14 cellular contexts compared by ENCODE assay signal in genomic region chr3:184693011-184693975, GRCh38.
DNase-seq lines count a peak whose midpoint lies in the region; ATAC-seq and TF ChIP-seq lines count a peak whose summit lies in the region.
"Had no signal": no experiment of that assay in that cellular context is flagged by ENCODE, and none has a peak within 500 bp of the region (broad histone marks: within the 10 kb centered on the region; RNA-seq: fewer than 3 reads in every experiment).

No MANE protein-coding gene starts in this region.

- H3K36me3 Mint-ChIP-seq in stimulated activated naive B cell treated with anti-CD40 and anti-IgM and Interleukin-4, amounts not matched to agents 10 μg/mL and 1 μg/mL and 100 μg/mL, for 72 hours = no peaks in the 10 kb centered on the region
- no peaks in the 10 kb centered on the region for H3K36me3 Mint-ChIP-seq in activated naive CD8-positive, alpha-beta T cell treated with anti-CD3 and anti-CD28 coated beads, Interleukin-2, amount 50 U/mL, for 24 hours (ENCODE audit: low read depth)
- H3K36me3 Mint-ChIP-seq: CD4-positive, alpha-beta memory T cell had no signal

- peak overlapping the region; percentile 81 for H3K27ac ChIP-seq in SK-N-MC
- H3K27ac ChIP-seq: thyroid gland had no signal

- no peak overlapping the region for H3K9ac ChIP-seq in Loucy (ENCODE audit: low read depth, low read length, poor library complexity, severe bottlenecking)
- peak overlapping the region; percentile 22 for H3K9ac ChIP-seq in SK-N-MC (ENCODE audit: insufficient read length)

- H3K4me3 ChIP-seq in Loucy (ENCODE audit: low read length, poor library complexity, severe bottlenecking) = no peak overlapping the region
- H3K4me3 ChIP-seq in SK-N-MC = peak overlapping the region; percentile 18; the same call in 1 of the 2 replicates
- H3K4me3 ChIP-seq: thyroid gland had no signal

- no peak overlapping the region for H3K4me3 Mint-ChIP-seq in stimulated activated naive B cell treated with anti-CD40 and anti-IgM and Interleukin-4, amounts not matched to agents 10 μg/mL and 1 μg/mL and 100 μg/mL, for 72 hours
- H3K4me3 Mint-ChIP-seq in activated naive CD8-positive, alpha-beta T cell treated with anti-CD3 and anti-CD28 coated beads, Interleukin-2, amount 50 U/mL, for 24 hours = no peak overlapping the region
- H3K4me3 Mint-ChIP-seq: activated CD8-positive, alpha-beta T cell treated with anti-CD3 and anti-CD28 coated beads for 36 hours; activated T-helper 17 cell treated with anti-CD3 and anti-CD28 coated beads, Interleukin-2, amount 50 U/mL, for 72 hours; CD4-positive, alpha-beta memory T cell had no signal

- H4K20me1 ChIP-seq in Loucy (ENCODE audit: insufficient read depth, low read length, poor library complexity, severe bottlenecking) = no peaks in the 10 kb centered on the region

- DNase-seq in SK-N-MC (ENCODE audit: low read depth, low spot score) (no peak), left kidney (ENCODE audit: low read depth, low spot score) (peak; percentile 76), NCI-H748 (lab: John Stamatoyannopoulos, UW; ENCODE audit: unreplicated experiment) (no peak)
- no peak for DNase-seq in stimulated activated naive B cell treated with anti-CD40 and anti-IgM and Interleukin-4, amounts not matched to agents 10 μg/mL and 1 μg/mL and 100 μg/mL, for 72 hours
- DNase-seq in activated naive CD8-positive, alpha-beta T cell treated with anti-CD3 and anti-CD28 coated beads, Interleukin-2, amount 50 U/mL, for 24 hours = no peak
- DNase-seq: activated CD8-positive, alpha-beta T cell treated with anti-CD3 and anti-CD28 coated beads for 36 hours; CD4-positive, alpha-beta memory T cell; effector CD8-positive, alpha-beta T cell; NCI-H2107; stimulated activated CD4-positive, alpha-beta T cell treated with anti-CD3 and anti-CD28 coated beads, Interleukin-1b, Interleukin-23, amount 100 ng/mL, for 48 hours; thyroid gland had no signal

- H3K36me3 ChIP-seq in Loucy (ENCODE audit: insufficient read depth, low read length) (no peaks in the 10 kb centered on the region), SK-N-MC (ENCODE audit: insufficient read depth, low read length) (no peaks in the 10 kb centered on the region)
- H3K36me3 ChIP-seq: thyroid gland had no signal

- no peaks in the 10 kb centered on the region for H3K9me3 ChIP-seq in Loucy (ENCODE audit: insufficient read depth, low read depth, low read length)
- no peaks in the 10 kb centered on the region for H3K9me3 ChIP-seq in SK-N-MC (ENCODE audit: low read depth, low read length)
- H3K9me3 ChIP-seq: thyroid gland had no signal

- H3K27me3 ChIP-seq in Loucy (ENCODE audit: insufficient read depth, low read length, poor library complexity, severe bottlenecking) = no peaks in the 10 kb centered on the region
- H3K27me3 ChIP-seq: thyroid gland had no signal

- H3K4me1 ChIP-seq in Loucy (ENCODE audit: insufficient read depth, low read length, poor library complexity, severe bottlenecking) = no peaks in the 10 kb centered on the region

- H3K4me2 ChIP-seq in Loucy (ENCODE audit: low read depth, low read length, poor library complexity, severe bottlenecking) = no peak overlapping the region

- ATAC-seq in stimulated activated naive B cell treated with anti-CD40 and anti-IgM and Interleukin-4, amounts not matched to agents 10 μg/mL and 1 μg/mL and 100 μg/mL, for 72 hours (replicated peaks) = no peak
- ATAC-seq in activated naive CD8-positive, alpha-beta T cell treated with anti-CD3 and anti-CD28 coated beads, Interleukin-2, amount 50 U/mL, for 24 hours = no peak
- ATAC-seq in HG03442 (IDR thresholded peaks at IDR 0.05; ENCODE audit: unreplicated experiment) = no peak
- ATAC-seq: activated CD8-positive, alpha-beta T cell treated with anti-CD3 and anti-CD28 coated beads for 36 hours; activated T-helper 17 cell treated with anti-CD3 and anti-CD28 coated beads, Interleukin-2, amount 50 U/mL, for 72 hours had no signal

- H3F3A ChIP-seq in Loucy (ENCODE audit: low read depth) = no peaks in the 10 kb centered on the region

- no peak overlapping the region for H2AFZ ChIP-seq in Loucy (ENCODE audit: low read length)

- H3K27me3 Mint-ChIP-seq in stimulated activated naive B cell treated with anti-CD40 and anti-IgM and Interleukin-4, amounts not matched to agents 10 μg/mL and 1 μg/mL and 100 μg/mL, for 72 hours = peaks cover 5 to 7% of the 10 kb centered on the region in 2 donors
- H3K27me3 Mint-ChIP-seq in activated naive CD8-positive, alpha-beta T cell treated with anti-CD3 and anti-CD28 coated beads, Interleukin-2, amount 50 U/mL, for 24 hours = no peaks in the 10 kb centered on the region
- H3K27me3 Mint-ChIP-seq: activated CD8-positive, alpha-beta T cell treated with anti-CD3 and anti-CD28 coated beads for 36 hours had no signal

- H3K9me3 Mint-ChIP-seq in stimulated activated naive B cell treated with anti-CD40 and anti-IgM and Interleukin-4, amounts not matched to agents 10 μg/mL and 1 μg/mL and 100 μg/mL, for 72 hours = no peaks in the 10 kb centered on the region
- H3K9me3 Mint-ChIP-seq in activated naive CD8-positive, alpha-beta T cell treated with anti-CD3 and anti-CD28 coated beads, Interleukin-2, amount 50 U/mL, for 24 hours = no peaks in the 10 kb centered on the region
- H3K9me3 Mint-ChIP-seq: activated CD8-positive, alpha-beta T cell treated with anti-CD3 and anti-CD28 coated beads for 36 hours; activated T-helper 17 cell treated with anti-CD3 and anti-CD28 coated beads, Interleukin-2, amount 50 U/mL, for 72 hours; CD4-positive, alpha-beta memory T cell had no signal

- H3K9me2 ChIP-seq in Loucy (replicated peaks; ENCODE audit: low read depth, low read length) = no peaks in the 10 kb centered on the region

- H3K4me1 Mint-ChIP-seq in stimulated activated naive B cell treated with anti-CD40 and anti-IgM and Interleukin-4, amounts not matched to agents 10 μg/mL and 1 μg/mL and 100 μg/mL, for 72 hours = peaks cover 41 to 48% of the 10 kb centered on the region in 2 donors
- peaks cover 4% of the 10 kb centered on the region for H3K4me1 Mint-ChIP-seq in activated naive CD8-positive, alpha-beta T cell treated with anti-CD3 and anti-CD28 coated beads, Interleukin-2, amount 50 U/mL, for 24 hours
- H3K4me1 Mint-ChIP-seq: CD4-positive, alpha-beta memory T cell had no signal

- H3K79me2 ChIP-seq in Loucy (ENCODE audit: insufficient read depth, low read length) = no peaks in the 10 kb centered on the region

- H3K27ac Mint-ChIP-seq in stimulated activated naive B cell treated with anti-CD40 and anti-IgM and Interleukin-4, amounts not matched to agents 10 μg/mL and 1 μg/mL and 100 μg/mL, for 72 hours = peak overlapping the region; percentile 22
- H3K27ac Mint-ChIP-seq in activated naive CD8-positive, alpha-beta T cell treated with anti-CD3 and anti-CD28 coated beads, Interleukin-2, amount 50 U/mL, for 24 hours = no peak overlapping the region
- H3K27ac Mint-ChIP-seq: activated CD8-positive, alpha-beta T cell treated with anti-CD3 and anti-CD28 coated beads for 36 hours; activated T-helper 17 cell treated with anti-CD3 and anti-CD28 coated beads, Interleukin-2, amount 50 U/mL, for 72 hours had no signal

- 0 out of 2 replicates have a peak, but pooled peaks have one; percentile 8 for TF ChIP-seq CTCF in Loucy (conservative IDR thresholded peaks at IDR 0.05; ENCODE audit: low read length)
